ENCODE assay signal across 2 cellular contexts in genomic region chr2:218171744-218172143, GRCh38. TPM values are rescaled to one million over a fixed set of nuclear protein-coding genes. Genes with fewer than 3 reads are reported as not detected.
"Had no signal": no experiment of that assay in that cellular context is flagged by ENCODE, and none has a peak within 500 bp of the region (broad histone marks: within the 10 kb centered on the region; RNA-seq: fewer than 3 reads in every experiment).

No MANE protein-coding gene starts in this region.

RNA-seq across cellular contexts. Expression of gene CXCR1, which starts 5.0 kb away (rescaled TPM):
- polyA plus RNA-seq: neural cell, smooth muscle cell had no signal

RNA-seq across cellular contexts. Expression of gene CXCR2, which starts 45.9 kb away (rescaled TPM):
- polyA plus RNA-seq: neural cell had no signal
